In genomic region chr17:4986403-4986802, GRCh38 we compare ENCODE assay signal across 8 cellular contexts. TPM values are rescaled to one million over a fixed set of nuclear protein-coding genes. Genes with fewer than 3 reads are reported as not detected.
DNase-seq lines count a peak whose midpoint lies in the region; ATAC-seq, FAIRE-seq and TF ChIP-seq lines count a peak whose summit lies in the region.

No MANE protein-coding gene starts in this region.

- H3K27me3 ChIP-seq in astrocyte (ENCODE audit: insufficient read depth, low read length) (no peaks in the 10 kb centered on the region), left lung (no peaks in the 10 kb centered on the region), transverse colon (no peaks in the 10 kb centered on the region)

- ATAC-seq in left lung (peak; percentile 5), GM18511 (IDR thresholded peaks at IDR 0.05; ENCODE audit: unreplicated experiment) (no peak)

- peak overlapping the region; percentile 83 for H3K9ac ChIP-seq in astrocyte (ENCODE audit: low read length)

- no peaks in the 10 kb centered on the region for H3K9me3 ChIP-seq in astrocyte (ENCODE audit: insufficient read depth, low read depth, low read length)
- no peaks in the 10 kb centered on the region for H3K9me3 ChIP-seq in left lung
- no peaks in the 10 kb centered on the region for H3K9me3 ChIP-seq in transverse colon

- DNase-seq in activated naive CD4-positive, alpha-beta T cell treated with anti-CD3 and anti-CD28 coated beads for 36 hours, result no peak
- DNase-seq in activated naive CD4-positive, alpha-beta T cell (lab: John Stamatoyannopoulos, UW), result no peak
- DNase-seq in astrocyte (ENCODE audit: low read depth) (no peak), left lung (no peak), transverse colon (peak; percentile 37), NCI-H2029 (lab: John Stamatoyannopoulos, UW) (no peak), RPMI8226 (no peak)

- no peak for TF ChIP-seq POLR2A in transverse colon (IDR thresholded peaks at IDR 0.05)

- peak overlapping the region; percentile 88 for H3K4me3 Mint-ChIP-seq in activated naive CD4-positive, alpha-beta T cell treated with anti-CD3 and anti-CD28 coated beads for 36 hours
- peak overlapping the region; percentile 88 for H3K4me3 Mint-ChIP-seq in astrocyte (ENCODE audit: unreplicated experiment)

- H3K36me3 ChIP-seq in astrocyte (ENCODE audit: insufficient read depth, low read length), result peaks cover 3% of the 10 kb centered on the region
- H3K36me3 ChIP-seq in left lung, result peaks cover 0 to 33% of the 10 kb centered on the region in 2 donors
- no peaks in the 10 kb centered on the region for H3K36me3 ChIP-seq in transverse colon

- peaks cover 23% of the 10 kb centered on the region for H3K79me2 ChIP-seq in astrocyte (ENCODE audit: insufficient read depth, low read length)

- no peaks in the 10 kb centered on the region for H3K27me3 Mint-ChIP-seq in activated naive CD4-positive, alpha-beta T cell treated with anti-CD3 and anti-CD28 coated beads for 36 hours (ENCODE audit: low read depth)
- no peaks in the 10 kb centered on the region for H3K27me3 Mint-ChIP-seq in astrocyte (ENCODE audit: low read depth, unreplicated experiment)

- in situ Hi-C loops in transverse colon (cut with MboI; ENCODE audit: low pct_ligation_motif_present in 1 of 4, low pct_unique_long_range_greater_than_20kb in 1 of 4, low sequenced_read_pairs in 3 of 4), result loop anchor here in 1 of 4 donors (5.0 kb wide), 1 partner anchor 74 kb away; no protein-coding TSS in a partner anchor

- H3K27ac Mint-ChIP-seq in activated naive CD4-positive, alpha-beta T cell treated with anti-CD3 and anti-CD28 coated beads for 36 hours, result peak overlapping the region; percentile 86
- peak overlapping the region; percentile 80 for H3K27ac Mint-ChIP-seq in astrocyte (ENCODE audit: unreplicated experiment)

- peak overlapping the region; percentile 79 for H3K4me3 ChIP-seq in astrocyte (ENCODE audit: insufficient read depth, low read depth, low read length)
- H3K4me3 ChIP-seq in left lung, result peak overlapping the region; percentile 94 to 98
- H3K4me3 ChIP-seq in transverse colon, result peak overlapping the region; percentile 66 to 91 (median 84)

- peaks cover 4% of the 10 kb centered on the region for H4K20me1 ChIP-seq in astrocyte (ENCODE audit: insufficient read depth, low read length)

- TF ChIP-seq CTCF in astrocyte (IDR thresholded peaks at IDR 0.05; ENCODE audit: insufficient read depth, low read depth, low read length), result no peak
- TF ChIP-seq CTCF in left lung (IDR thresholded peaks at IDR 0.05), result no peak
- no peak for TF ChIP-seq CTCF in transverse colon (IDR thresholded peaks at IDR 0.05)

- H3K4me1 Mint-ChIP-seq in activated naive CD4-positive, alpha-beta T cell treated with anti-CD3 and anti-CD28 coated beads for 36 hours (ENCODE audit: low read depth), result peaks cover 30% of the 10 kb centered on the region
- peaks cover 19% of the 10 kb centered on the region for H3K4me1 Mint-ChIP-seq in astrocyte (ENCODE audit: low read depth, unreplicated experiment)

- peaks cover 24% of the 10 kb centered on the region for H3K4me1 ChIP-seq in astrocyte (ENCODE audit: insufficient read depth, low read length)
- peaks cover 17 to 49% of the 10 kb centered on the region in 2 donors for H3K4me1 ChIP-seq in left lung
- H3K4me1 ChIP-seq in transverse colon, result peaks cover 13 to 28% (median 27%) of the 10 kb centered on the region in 4 donors

- CTCF ChIA-PET in activated naive CD4-positive, alpha-beta T cell treated with anti-CD3 and anti-CD28 coated beads for 36 hours (lab: Charles Lee), result interaction anchor here (1.3 to 1.8 kb wide), 6 partner anchors 11 to 81 kb away, joined by 3 to 7 read pairs (median 5); partner anchors contain the start of genes INCA1 and KIF1C

- intact Hi-C loops in activated naive CD4-positive, alpha-beta T cell treated with anti-CD3 and anti-CD28 coated beads for 36 hours (cut with micrococcal nuclease), result no loop called here
- intact Hi-C loops in left lung (cut with DNase I), result loop anchor here in 1 of 2 donors (10.0 kb wide), 1 partner anchor 78 kb away; no protein-coding TSS in a partner anchor
- intact Hi-C loops in transverse colon (cut with DNase I; ENCODE audit: low total_unique reads), result loop anchor here (10.0 kb wide), 1 partner anchor 52 kb away; the partner anchor contains the start of gene GP1BA

- 20% methylated on average over 5 of the region's 5 CpGs; no CpG with 5 or more reads in 1 of the 2 donors for WGBS in transverse colon (ENCODE audit: low coverage in 1 of 2), 2 donors

- no peak overlapping the region for H3K27ac ChIP-seq in astrocyte (ENCODE audit: low read depth, low read length)
- peak overlapping the region; percentile 94 for H3K27ac ChIP-seq in left lung
- peak overlapping the region; percentile 93 to 97 (median 94) for H3K27ac ChIP-seq in transverse colon

- H3K9me3 Mint-ChIP-seq in activated naive CD4-positive, alpha-beta T cell treated with anti-CD3 and anti-CD28 coated beads for 36 hours, result no peaks in the 10 kb centered on the region
- no peaks in the 10 kb centered on the region for H3K9me3 Mint-ChIP-seq in astrocyte (ENCODE audit: unreplicated experiment)

- peaks cover 8% of the 10 kb centered on the region for H3K36me3 Mint-ChIP-seq in activated naive CD4-positive, alpha-beta T cell treated with anti-CD3 and anti-CD28 coated beads for 36 hours (ENCODE audit: low read depth)
- H3K36me3 Mint-ChIP-seq in astrocyte (ENCODE audit: low read depth, unreplicated experiment), result peaks cover 10% of the 10 kb centered on the region

- TF ChIP-seq EP300 in transverse colon (IDR thresholded peaks at IDR 0.05; ENCODE audit: low read depth), result no peak

- peak overlapping the region; percentile 98 for H3K4me2 ChIP-seq in astrocyte (ENCODE audit: low read length)

- H2AFZ ChIP-seq in astrocyte (ENCODE audit: low read depth, low read length), result no peak overlapping the region

- FAIRE-seq in astrocyte (lab: Jason Lieb, UNC), result no peak

RNA-seq across cellular contexts. Expression of gene CAMTA2, which starts 1.1 kb away (rescaled TPM):
- total RNA-seq in activated naive CD4-positive, alpha-beta T cell treated with anti-CD3 and anti-CD28 coated beads for 36 hours, result 10 to 100 TPM; 79.1 to 79.5 TPM
- total RNA-seq in astrocyte (43.1 and 44.3 TPM in 2 replicates), left lung (10 to 100 TPM; 51.3 to 64.9 TPM), transverse colon (10 to 100 TPM; 35.9 to 71.8 (median 51.8) TPM)

RNA-seq across cellular contexts. Expression of gene INCA1, which starts 10.9 kb away (rescaled TPM):
- total RNA-seq in activated naive CD4-positive, alpha-beta T cell treated with anti-CD3 and anti-CD28 coated beads for 36 hours, result under 1 TPM; 0.21 to 0.54 TPM
- total RNA-seq in astrocyte, result 0.82 and 1.7 TPM in 2 replicates
- total RNA-seq in left lung, result 1 to 10 TPM; 1.0 to 2.4 TPM
- total RNA-seq in transverse colon, result 1 to 10 TPM in 2 of 4 donors, not detected in 2; 1.8 to 2.2 TPM

RNA-seq across cellular contexts. Expression of gene KIF1C, which starts 11.3 kb away (rescaled TPM):
- 10 to 100 TPM; 30.5 to 31.1 TPM for total RNA-seq in activated naive CD4-positive, alpha-beta T cell treated with anti-CD3 and anti-CD28 coated beads for 36 hours
- total RNA-seq in astrocyte (94.8 and 109 TPM in 2 replicates), left lung (100 to 1,000 TPM; 205 to 239 TPM), transverse colon (100 to 1,000 TPM; 106 to 125 (median 114) TPM)

RNA-seq across cellular contexts. Expression of gene SPAG7, which starts 18.8 kb away (rescaled TPM):
- 10 to 100 TPM; 68.6 to 70.2 TPM for total RNA-seq in activated naive CD4-positive, alpha-beta T cell treated with anti-CD3 and anti-CD28 coated beads for 36 hours
- total RNA-seq in astrocyte (57.2 and 60.9 TPM in 2 replicates), left lung (10 to 100 TPM; 47.2 to 59.3 TPM), transverse colon (10 to 100 TPM in 3 of 4 donors, 1 to 10 TPM in 1; 8.2 to 64.7 (median 47.4) TPM)

RNA-seq across cellular contexts. Expression of gene ENO3, which starts 35.5 kb away (rescaled TPM):
- total RNA-seq in activated naive CD4-positive, alpha-beta T cell treated with anti-CD3 and anti-CD28 coated beads for 36 hours, result 10 to 100 TPM; 26.7 to 28.9 TPM
- total RNA-seq in astrocyte, result 12.7 and 20.4 TPM in 2 replicates
- 10 to 100 TPM; 15.0 to 15.9 TPM for total RNA-seq in left lung
- total RNA-seq in transverse colon, result 100 to 1,000 TPM in 1 of 4 donors, 10 to 100 TPM in 1, 1 to 10 TPM in 2; 2.5 to 211 (median 12.9) TPM
